In the genomic region with DNA sequence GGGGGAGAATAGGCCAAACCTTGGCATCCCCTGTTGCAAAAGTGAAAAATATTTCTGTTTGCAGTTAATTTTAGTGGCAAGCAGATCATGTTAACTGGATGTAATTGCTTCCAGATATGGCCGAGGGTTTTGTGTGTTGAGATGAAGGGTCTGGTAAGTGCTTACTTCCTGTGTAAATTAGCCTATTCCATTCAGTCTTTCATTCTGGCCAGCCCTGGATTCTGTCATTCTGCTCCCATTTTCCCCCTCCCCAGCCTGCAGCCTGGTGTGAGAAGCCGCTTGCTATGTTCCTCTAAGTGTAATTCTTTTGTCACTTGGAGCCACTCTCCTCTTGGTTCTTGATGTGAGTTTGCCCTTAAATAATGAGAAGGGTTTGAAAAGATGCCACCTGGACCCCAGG, we compare ENCODE assay signal across 1 cellular context.
A peak's percentile ranks its signal among the peaks of the same experiment; 100 is the strongest.
TF ChIP-seq lines count a peak whose summit lies in the region.

No MANE protein-coding gene starts in this region.

TF ChIP-seq in HEK293, 187 proteins besides CTCF, POLR2A, EP300 and RAD21 (continued from another document):
- TF ChIP-seq, protein P1, sequence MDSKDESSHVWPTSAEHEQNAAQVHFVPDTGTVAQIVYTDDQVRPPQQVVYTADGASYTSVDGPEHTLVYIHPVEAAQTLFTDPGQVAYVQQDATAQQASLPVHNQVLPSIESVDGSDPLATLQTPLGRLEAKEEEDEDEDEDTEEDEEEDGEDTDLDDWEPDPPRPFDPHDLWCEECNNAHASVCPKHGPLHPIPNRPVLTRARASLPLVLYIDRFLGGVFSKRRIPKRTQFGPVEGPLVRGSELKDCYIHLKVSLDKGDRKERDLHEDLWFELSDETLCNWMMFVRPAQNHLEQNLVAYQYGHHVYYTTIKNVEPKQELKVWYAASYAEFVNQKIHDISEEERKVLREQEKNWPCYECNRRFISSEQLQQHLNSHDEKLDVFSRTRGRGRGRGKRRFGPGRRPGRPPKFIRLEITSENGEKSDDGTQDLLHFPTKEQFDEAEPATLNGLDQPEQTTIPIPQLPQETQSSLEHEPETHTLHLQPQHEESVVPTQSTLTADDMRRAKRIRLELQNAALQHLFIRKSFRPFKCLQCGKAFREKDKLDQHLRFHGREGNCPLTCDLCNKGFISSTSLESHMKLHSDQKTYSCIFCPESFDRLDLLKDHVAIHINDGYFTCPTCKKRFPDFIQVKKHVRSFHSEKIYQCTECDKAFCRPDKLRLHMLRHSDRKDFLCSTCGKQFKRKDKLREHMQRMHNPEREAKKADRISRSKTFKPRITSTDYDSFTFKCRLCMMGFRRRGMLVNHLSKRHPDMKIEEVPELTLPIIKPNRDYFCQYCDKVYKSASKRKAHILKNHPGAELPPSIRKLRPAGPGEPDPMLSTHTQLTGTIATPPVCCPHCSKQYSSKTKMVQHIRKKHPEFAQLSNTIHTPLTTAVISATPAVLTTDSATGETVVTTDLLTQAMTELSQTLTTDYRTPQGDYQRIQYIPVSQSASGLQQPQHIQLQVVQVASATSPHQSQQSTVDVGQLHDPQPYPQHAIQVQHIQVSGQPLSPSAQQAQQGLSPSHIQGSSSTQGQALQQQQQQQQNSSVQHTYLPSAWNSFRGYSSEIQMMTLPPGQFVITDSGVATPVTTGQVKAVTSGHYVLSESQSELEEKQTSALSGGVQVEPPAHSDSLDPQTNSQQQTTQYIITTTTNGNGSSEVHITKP (tag by site-specific recombination; IDR thresholded peaks at IDR 0.05) = peak; percentile 87
- TF ChIP-seq ZNF76 (tag by site-specific recombination; IDR thresholded peaks at IDR 0.05; ENCODE audit: borderline replicate concordance, low read depth) (no peak), ZBTB8A (tag by site-specific recombination; IDR thresholded peaks at IDR 0.05) (no peak), ZFP41 (tag by site-specific recombination; IDR thresholded peaks at IDR 0.05; ENCODE audit: borderline replicate concordance) (no peak), WT1 (tag by site-specific recombination; IDR thresholded peaks at IDR 0.05) (0 out of 2 replicates have a peak, but pooled peaks have one; percentile 40)
- TF ChIP-seq, protein P2, sequence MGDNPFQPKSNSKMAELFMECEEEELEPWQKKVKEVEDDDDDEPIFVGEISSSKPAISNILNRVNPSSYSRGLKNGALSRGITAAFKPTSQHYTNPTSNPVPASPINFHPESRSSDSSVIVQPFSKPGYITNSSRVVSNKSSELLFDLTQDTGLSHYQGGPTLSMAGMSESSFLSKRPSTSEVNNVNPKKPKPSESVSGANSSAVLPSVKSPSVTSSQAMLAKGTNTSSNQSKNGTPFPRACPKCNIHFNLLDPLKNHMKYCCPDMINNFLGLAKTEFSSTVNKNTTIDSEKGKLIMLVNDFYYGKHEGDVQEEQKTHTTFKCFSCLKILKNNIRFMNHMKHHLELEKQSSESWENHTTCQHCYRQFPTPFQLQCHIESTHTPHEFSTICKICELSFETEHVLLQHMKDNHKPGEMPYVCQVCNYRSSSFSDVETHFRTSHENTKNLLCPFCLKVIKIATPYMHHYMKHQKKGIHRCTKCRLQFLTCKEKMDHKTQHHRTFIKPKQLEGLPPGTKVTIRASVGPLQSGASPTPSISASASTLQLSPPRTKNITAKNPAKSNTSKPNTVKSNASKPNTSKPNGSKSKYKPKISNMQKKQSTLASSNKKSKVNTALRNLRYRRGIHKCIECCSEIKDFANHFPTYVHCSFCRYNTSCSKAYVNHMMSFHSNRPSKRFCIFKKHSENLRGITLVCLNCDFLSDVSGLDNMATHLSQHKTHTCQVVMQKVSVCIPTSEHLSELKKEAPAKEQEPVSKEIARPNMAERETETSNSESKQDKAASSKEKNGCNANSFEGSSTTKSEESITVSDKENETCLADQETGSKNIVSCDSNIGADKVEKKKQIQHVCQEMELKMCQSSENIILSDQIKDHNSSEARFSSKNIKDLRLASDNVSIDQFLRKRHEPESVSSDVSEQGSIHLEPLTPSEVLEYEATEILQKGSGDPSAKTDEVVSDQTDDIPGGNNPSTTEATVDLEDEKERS (tag by site-specific recombination; IDR thresholded peaks at IDR 0.05) = no peak
- TF ChIP-seq, protein P3, sequence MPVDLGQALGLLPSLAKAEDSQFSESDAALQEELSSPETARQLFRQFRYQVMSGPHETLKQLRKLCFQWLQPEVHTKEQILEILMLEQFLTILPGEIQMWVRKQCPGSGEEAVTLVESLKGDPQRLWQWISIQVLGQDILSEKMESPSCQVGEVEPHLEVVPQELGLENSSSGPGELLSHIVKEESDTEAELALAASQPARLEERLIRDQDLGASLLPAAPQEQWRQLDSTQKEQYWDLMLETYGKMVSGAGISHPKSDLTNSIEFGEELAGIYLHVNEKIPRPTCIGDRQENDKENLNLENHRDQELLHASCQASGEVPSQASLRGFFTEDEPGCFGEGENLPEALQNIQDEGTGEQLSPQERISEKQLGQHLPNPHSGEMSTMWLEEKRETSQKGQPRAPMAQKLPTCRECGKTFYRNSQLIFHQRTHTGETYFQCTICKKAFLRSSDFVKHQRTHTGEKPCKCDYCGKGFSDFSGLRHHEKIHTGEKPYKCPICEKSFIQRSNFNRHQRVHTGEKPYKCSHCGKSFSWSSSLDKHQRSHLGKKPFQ (tag by site-specific recombination; IDR thresholded peaks at IDR 0.05) = no peak
